8 cellular contexts compared by ENCODE assay signal in genomic region chr15:81023483-81024264, GRCh38. TPM values are rescaled to one million over a fixed set of nuclear protein-coding genes. Genes with fewer than 3 reads are reported as not detected.
DNase-seq lines count a peak whose midpoint lies in the region; ATAC-seq and TF ChIP-seq lines count a peak whose summit lies in the region.

No MANE protein-coding gene starts in this region.

- no peaks in the 10 kb centered on the region for H3K27me3 Mint-ChIP-seq in stimulated activated naive CD8-positive, alpha-beta T cell treated with anti-CD3 and anti-CD28 coated beads, Interleukin-15, amount 100 ng/mL, for 72 hours

- H3K27me3 ChIP-seq in body of pancreas = no peaks in the 10 kb centered on the region

- 61 to 81% methylated on average over 13 of the region's 13 CpGs for WGBS in body of pancreas, 2 donors

- TF ChIP-seq CTCF in HFF-Myc (IDR thresholded peaks at IDR 0.05; ENCODE audit: low read depth, low read length, missing control alignments) = no peak
- TF ChIP-seq CTCF in NB4 (IDR thresholded peaks at IDR 0.05; ENCODE audit: low read depth, low read length) = no peak
- TF ChIP-seq CTCF in body of pancreas (IDR thresholded peaks at IDR 0.05) = no peak

- ATAC-seq in GM18499 (IDR thresholded peaks at IDR 0.05; ENCODE audit: insufficient read depth, unreplicated experiment) (peak; percentile 85), body of pancreas (peak; percentile 55), left colon (peak; percentile 37)
- ATAC-seq in stimulated activated naive CD8-positive, alpha-beta T cell treated with anti-CD3 and anti-CD28 coated beads, Interleukin-15, amount 100 ng/mL, for 72 hours = peak; percentile 96

- TF ChIP-seq POLR2A in NB4 (IDR thresholded peaks at IDR 0.05; ENCODE audit: extremely low read depth, insufficient read length) (no peak), body of pancreas (IDR thresholded peaks at IDR 0.05) (no peak)

- no peak overlapping the region for H3K4me3 ChIP-seq in HFF-Myc (replicated peaks; ENCODE audit: low read depth, low read length)
- H3K4me3 ChIP-seq in NB4 (ENCODE audit: low read depth, low read length) = no peak overlapping the region
- H3K4me3 ChIP-seq in body of pancreas = no peak overlapping the region

- no peaks in the 10 kb centered on the region for H3K4me1 ChIP-seq in body of pancreas

- peak overlapping the region; percentile 89 to 90 for H3K27ac Mint-ChIP-seq in stimulated activated naive CD8-positive, alpha-beta T cell treated with anti-CD3 and anti-CD28 coated beads, Interleukin-15, amount 100 ng/mL, for 72 hours

- no peaks in the 10 kb centered on the region for H3K36me3 ChIP-seq in body of pancreas (replicated peaks in 1 of 2; ENCODE audit: insufficient read depth in 1 of 2, low read depth in 2 of 2)

- peak overlapping the region; percentile 24 to 55 for H3K4me3 Mint-ChIP-seq in stimulated activated naive CD8-positive, alpha-beta T cell treated with anti-CD3 and anti-CD28 coated beads, Interleukin-15, amount 100 ng/mL, for 72 hours

- intact Hi-C loops in body of pancreas (cut with DNase I) (no loop called here), left colon (cut with DNase I, micrococcal nuclease) (no loop called here)

- DNase-seq in HFF-Myc (ENCODE audit: extremely low read depth, low read depth) (peak; percentile 26), NB4 (ENCODE audit: low read depth) (peak; percentile 84), body of pancreas (peak in 3 of 4 donors; percentile 41 to 69 (median 42)), left colon (peak; percentile 27 to 53), DMS114 treated with DMSO at 0.1 percent for 48 hours (lab: John Stamatoyannopoulos, UW; ENCODE audit: unreplicated experiment) (no peak), SHP77 treated with DMSO at 0.1 percent for 48 hours (lab: John Stamatoyannopoulos, UW) (no peak)
- peak; percentile 36 to 44 for DNase-seq in stimulated activated naive CD8-positive, alpha-beta T cell treated with anti-CD3 and anti-CD28 coated beads, Interleukin-15, amount 100 ng/mL, for 72 hours

- no peaks in the 10 kb centered on the region for H3K9me3 Mint-ChIP-seq in stimulated activated naive CD8-positive, alpha-beta T cell treated with anti-CD3 and anti-CD28 coated beads, Interleukin-15, amount 100 ng/mL, for 72 hours

- H3K4me1 Mint-ChIP-seq in stimulated activated naive CD8-positive, alpha-beta T cell treated with anti-CD3 and anti-CD28 coated beads, Interleukin-15, amount 100 ng/mL, for 72 hours = peaks cover 40% of the 10 kb centered on the region

- H3K9me3 ChIP-seq in body of pancreas = no peaks in the 10 kb centered on the region

- H3K27ac ChIP-seq in body of pancreas = peak overlapping the region in 2 of 4 donors; percentile 38 to 62

RNA-seq across cellular contexts. Expression of gene TLNRD1, which starts 23.0 kb away (rescaled TPM):
- 10 to 100 TPM; 22.6 to 44.8 TPM for total RNA-seq in body of pancreas
- total RNA-seq in left colon = 10 to 100 TPM; 23.8 to 24.3 TPM

RNA-seq across cellular contexts. Expression of gene MESD, which starts 34.1 kb away (rescaled TPM):
- 10 to 100 TPM; 22.3 to 34.6 TPM for total RNA-seq in body of pancreas
- 10 to 100 TPM; 21.2 TPM for total RNA-seq in left colon

Comparison
In these comparisons a context has a peak if more than half of its experiments do, and no peak if none do; other contexts are left out.
1. ATAC-seq: peak in every context shown above with its lines; median percentile 96 in stimulated activated naive CD8-positive, alpha-beta T cell treated with anti-CD3 and anti-CD28 coated beads, Interleukin-15, amount 100 ng/mL, for 72 hours; 85 in GM18499; 55 in body of pancreas; 37 in left colon.
2. DNase-seq: peak in HFF-Myc (single experiment), NB4 (single experiment), body of pancreas (3 of 4), left colon (2 of 2) and stimulated activated naive CD8-positive, alpha-beta T cell treated with anti-CD3 and anti-CD28 coated beads, Interleukin-15, amount 100 ng/mL, for 72 hours (2 of 2); none in DMS114 treated with DMSO at 0.1 percent for 48 hours (single experiment) and SHP77 treated with DMSO at 0.1 percent for 48 hours (single experiment).